Comparison of ENCODE assay signal across 8 cellular contexts in genomic region chr19:2840794-2841790, GRCh38. TPM values are rescaled to one million over a fixed set of nuclear protein-coding genes. Genes with fewer than 3 reads are reported as not detected.
DNase-seq lines count a peak whose midpoint lies in the region; ATAC-seq and TF ChIP-seq lines count a peak whose summit lies in the region.

TSS of gene ZNF555 (plus strand) at chr19:2841475. CDS start at chr19:2841573, 98 bp downstream.

- DNase-seq in AG10803 (ENCODE audit: low read depth) (peak; percentile 99), NCI-H460 (ENCODE audit: extremely low read depth, low read depth) (peak; percentile 97), choroid plexus epithelial cell (ENCODE audit: low read depth) (peak; percentile 99), kidney epithelial cell (ENCODE audit: low read depth) (peak; percentile 93)
- peak; percentile 99 for DNase-seq in activated CD4-positive, alpha-beta T cell treated with anti-CD3 and anti-CD28 coated beads for 36 hours
- DNase-seq in stimulated activated CD4-positive, alpha-beta T cell treated with anti-CD3 and anti-CD28 coated beads, Interleukin-15, amount 100 ng/mL, for 24 hours = peak; percentile 99

- H3K27me3 ChIP-seq in kidney epithelial cell (ENCODE audit: control insufficient read depth, insufficient read depth, low read length) = no peaks in the 10 kb centered on the region

- peaks cover 10% of the 10 kb centered on the region for H3K9me3 Mint-ChIP-seq in activated CD4-positive, alpha-beta T cell treated with anti-CD3 and anti-CD28 coated beads for 36 hours (ENCODE audit: low read depth)

- intact Hi-C loops in activated CD4-positive, alpha-beta T cell treated with anti-CD3 and anti-CD28 coated beads for 36 hours (cut with DNase I, micrococcal nuclease) = loop anchor here (1.0 to 2.0 kb wide), 10 partner anchors 22 to 605 kb away; partner anchors contain the start of genes ZNF57 (in 2 of the 2), GNG7 (in 1 of the 2), LMNB2 (in 1 of the 2) and PLEKHJ1 (in 1 of the 2)

- peaks cover 19% of the 10 kb centered on the region for H3K36me3 Mint-ChIP-seq in activated CD4-positive, alpha-beta T cell treated with anti-CD3 and anti-CD28 coated beads for 36 hours (ENCODE audit: low read depth)

- TF ChIP-seq CTCF in AG10803 (conservative IDR thresholded peaks at IDR 0.05; ENCODE audit: low read length) = peak; percentile 29
- peak; percentile 4 for TF ChIP-seq CTCF in choroid plexus epithelial cell (conservative IDR thresholded peaks at IDR 0.05; ENCODE audit: low read depth, low read length)
- peak; percentile 40 for TF ChIP-seq CTCF in kidney epithelial cell (IDR thresholded peaks at IDR 0.05; ENCODE audit: insufficient read depth, low read length, poor library complexity, severe bottlenecking)

- POLR2A ChIA-PET in activated CD4-positive, alpha-beta T cell treated with anti-CD3 and anti-CD28 coated beads for 36 hours (lab: Charles Lee) = interaction anchor here (0.6 to 1.6 kb wide), 3 partner anchors 16 to 1237 kb away, joined by 3 to 7 read pairs (median 3); no protein-coding TSS in a partner anchor

- H3K27me3 Mint-ChIP-seq in activated CD4-positive, alpha-beta T cell treated with anti-CD3 and anti-CD28 coated beads for 36 hours = no peaks in the 10 kb centered on the region

- H3K4me3 ChIP-seq in AG10803 (ENCODE audit: low read length) (peak within 1 kb of the TSS; percentile 80), choroid plexus epithelial cell (ENCODE audit: low read depth, low read length) (peak within 1 kb of the TSS; percentile 97), kidney epithelial cell (ENCODE audit: low read depth, low read length) (peak within 1 kb of the TSS; percentile 72)

- peak within 1 kb of the TSS; percentile 55 for H3K27ac Mint-ChIP-seq in activated CD4-positive, alpha-beta T cell treated with anti-CD3 and anti-CD28 coated beads for 36 hours

- CTCF ChIA-PET in activated CD4-positive, alpha-beta T cell treated with anti-CD3 and anti-CD28 coated beads for 36 hours (lab: Charles Lee) = interaction anchor here (0.6 to 1.6 kb wide), 10 partner anchors 10 to 1339 kb away, joined by 3 to 9 read pairs (median 4); partner anchors contain the start of genes ZNF554 and ZNF556

- H3K4me1 Mint-ChIP-seq in activated CD4-positive, alpha-beta T cell treated with anti-CD3 and anti-CD28 coated beads for 36 hours = peaks cover 11% of the 10 kb centered on the region

- peak within 1 kb of the TSS; percentile 77 for H3K4me3 Mint-ChIP-seq in activated CD4-positive, alpha-beta T cell treated with anti-CD3 and anti-CD28 coated beads for 36 hours

- ATAC-seq in GM19023 (IDR thresholded peaks at IDR 0.05; ENCODE audit: unreplicated experiment) = peak; percentile 95
- peak; percentile 92 for ATAC-seq in HG03196 (IDR thresholded peaks at IDR 0.05; ENCODE audit: unreplicated experiment)
- ATAC-seq in activated CD4-positive, alpha-beta T cell treated with anti-CD3 and anti-CD28 coated beads for 36 hours = peak; percentile 100

- H3K36me3 ChIP-seq in kidney epithelial cell (ENCODE audit: control insufficient read depth, insufficient read depth, low read length) = no peaks in the 10 kb centered on the region

RNA-seq across cellular contexts. Expression of gene ZNF555, which starts in this region (rescaled TPM):
- total RNA-seq in NCI-H460 (2014; rRNA removed; shearing (Covaris generic)) = 2.1 and 3.1 TPM in 2 replicates
- 0.64 and 0.80 TPM in 2 replicates for polyA plus RNA-seq in NCI-H460 (2014; cell fraction: nucleus; rRNA removed)
- total RNA-seq in activated CD4-positive, alpha-beta T cell treated with anti-CD3 and anti-CD28 coated beads for 36 hours = 1 to 10 TPM; 1.9 TPM
- total RNA-seq in kidney epithelial cell = 5.9 and 7.4 TPM in 2 replicates

Comparison
In these comparisons a context has a peak if more than half of its experiments do, and no peak if none do; other contexts are left out.
1. Peak in every context shown above with its lines: DNase-seq, ATAC-seq and H3K4me3 ChIP-seq.